ENCODE assay signal across 17 cellular contexts in the genomic region with DNA sequence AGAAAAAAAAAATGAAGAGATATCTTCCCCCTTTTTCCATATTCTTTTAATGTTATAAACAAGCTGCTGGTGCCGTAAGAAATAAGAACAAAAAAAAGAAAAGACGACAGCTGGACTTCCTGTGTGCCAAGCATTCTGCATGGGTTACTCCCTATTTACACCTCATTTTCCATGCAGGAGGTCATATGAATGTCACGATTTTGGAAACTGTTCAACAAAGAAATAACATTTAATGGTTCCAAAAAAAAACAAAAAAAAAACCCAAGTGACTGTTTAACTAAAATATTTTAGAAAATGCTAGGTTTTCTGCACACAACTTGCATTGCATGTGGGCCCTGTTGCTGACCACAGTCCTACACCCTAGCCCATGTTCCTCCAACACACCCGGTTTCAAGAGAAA.
A peak's percentile ranks its signal among the peaks of the same experiment; 100 is the strongest.
DNase-seq lines count a peak whose midpoint lies in the region; ATAC-seq and TF ChIP-seq lines count a peak whose summit lies in the region.
"Had no signal": no experiment of that assay in that cellular context is flagged by ENCODE, and none has a peak within 500 bp of the region (broad histone marks: within the 10 kb centered on the region; RNA-seq: fewer than 3 reads in every experiment).

No MANE protein-coding gene starts in this region.

- no peak for TF ChIP-seq CTCF in parathyroid adenoma (IDR thresholded peaks at IDR 0.05)

- H3K27ac Mint-ChIP-seq in immature natural killer cell = no peak overlapping the region
- H3K27ac Mint-ChIP-seq: CD8-positive, alpha-beta memory T cell; HFFc6 had no signal

- peaks cover 0 to 5% (median 0%) of the 10 kb centered on the region in 6 donors for H3K9me3 Mint-ChIP-seq in immature natural killer cell

- no peak overlapping the region for H3K4me3 ChIP-seq in parathyroid adenoma (ENCODE audit: low read depth, low read length)
- H3K4me3 ChIP-seq: BLaER1, SK-N-MC had no signal

- no peak overlapping the region for H3K4me3 Mint-ChIP-seq in immature natural killer cell
- H3K4me3 Mint-ChIP-seq: CD8-positive, alpha-beta memory T cell; HFFc6 had no signal

- H3K4me2 ChIP-seq in parathyroid adenoma (ENCODE audit: low read length) = no peak overlapping the region
- H3K4me2 ChIP-seq: BLaER1 had no signal

- no peaks in the 10 kb centered on the region for H3K9me3 ChIP-seq in parathyroid adenoma (ENCODE audit: control insufficient read depth, low read length)

- no peak overlapping the region for H2AFZ ChIP-seq in parathyroid adenoma

- no peak overlapping the region for H3K9ac ChIP-seq in parathyroid adenoma
- H3K9ac ChIP-seq: BLaER1 had no signal

- H3K27ac ChIP-seq in parathyroid adenoma = peak overlapping the region; percentile 41
- H3K27ac ChIP-seq: BLaER1, SK-N-MC had no signal

- intact Hi-C loops in Right ventricle myocardium inferior (cut with DNase I) = no loop called here

- no peaks in the 10 kb centered on the region for H3K36me3 Mint-ChIP-seq in immature natural killer cell
- H3K36me3 Mint-ChIP-seq: CD8-positive, alpha-beta memory T cell had no signal

- no peaks in the 10 kb centered on the region for H3K36me3 ChIP-seq in parathyroid adenoma (ENCODE audit: control insufficient read depth, insufficient read depth, low read length)

- H3K4me1 Mint-ChIP-seq in immature natural killer cell = no peaks in the 10 kb centered on the region
- H3K4me1 Mint-ChIP-seq: CD8-positive, alpha-beta memory T cell had no signal

- peaks cover 0 to 2% (median 2%) of the 10 kb centered on the region in 3 donors for H3K27me3 Mint-ChIP-seq in immature natural killer cell (ENCODE audit: low read depth in 3 of 3)
- H3K27me3 Mint-ChIP-seq: CD8-positive, alpha-beta memory T cell had no signal

- DNase-seq in EH (ENCODE audit: low read depth) = peak; percentile 57
- peak; percentile 85 for DNase-seq in NCI-H2171 treated with DMSO at 0.1 percent for 48 hours (lab: John Stamatoyannopoulos, UW)
- DNase-seq in fibroblast of peridontal ligament (ENCODE audit: extremely low read depth) = peak; percentile 27
- no peak for DNase-seq in immature natural killer cell
- no peak for DNase-seq in Right ventricle myocardium inferior (ENCODE audit: missing footprints)
- no peak for DNase-seq in NCI-H1417 treated with DMSO at 0.1 percent for 48 hours (lab: John Stamatoyannopoulos, UW)
- DNase-seq: ACHN; CD8-positive, alpha-beta memory T cell; HFFc6; NCI-H1105 treated with DMSO at 0.1 percent for 48 hours; NCI-H2029; NCI-H524 treated with DMSO at 0.1 percent for 48 hours; PC-3 had no signal

- H3K79me2 ChIP-seq in parathyroid adenoma = peaks cover 3% of the 10 kb centered on the region

- no peak for ATAC-seq in Right ventricle myocardium inferior
- ATAC-seq: HepG2, PC-3 had no signal

- H3K4me1 ChIP-seq in parathyroid adenoma = peaks cover 9% of the 10 kb centered on the region
- H3K4me1 ChIP-seq: BLaER1 had no signal

- H3K27me3 ChIP-seq in parathyroid adenoma (ENCODE audit: control insufficient read depth, insufficient read depth, low read length) = no peaks in the 10 kb centered on the region
- H3K27me3 ChIP-seq: BLaER1 had no signal

Comparison
In these comparisons a context has a peak if more than half of its experiments do, and no peak if none do; other contexts are left out.
1. DNase-seq: peak in EH (single experiment), NCI-H2171 treated with DMSO at 0.1 percent for 48 hours (single experiment) and fibroblast of peridontal ligament (single experiment); none in immature natural killer cell (0 of 3), Right ventricle myocardium inferior (single experiment) and NCI-H1417 treated with DMSO at 0.1 percent for 48 hours (single experiment).